ENCODE assay signal across 13 cellular contexts in the genomic region with DNA sequence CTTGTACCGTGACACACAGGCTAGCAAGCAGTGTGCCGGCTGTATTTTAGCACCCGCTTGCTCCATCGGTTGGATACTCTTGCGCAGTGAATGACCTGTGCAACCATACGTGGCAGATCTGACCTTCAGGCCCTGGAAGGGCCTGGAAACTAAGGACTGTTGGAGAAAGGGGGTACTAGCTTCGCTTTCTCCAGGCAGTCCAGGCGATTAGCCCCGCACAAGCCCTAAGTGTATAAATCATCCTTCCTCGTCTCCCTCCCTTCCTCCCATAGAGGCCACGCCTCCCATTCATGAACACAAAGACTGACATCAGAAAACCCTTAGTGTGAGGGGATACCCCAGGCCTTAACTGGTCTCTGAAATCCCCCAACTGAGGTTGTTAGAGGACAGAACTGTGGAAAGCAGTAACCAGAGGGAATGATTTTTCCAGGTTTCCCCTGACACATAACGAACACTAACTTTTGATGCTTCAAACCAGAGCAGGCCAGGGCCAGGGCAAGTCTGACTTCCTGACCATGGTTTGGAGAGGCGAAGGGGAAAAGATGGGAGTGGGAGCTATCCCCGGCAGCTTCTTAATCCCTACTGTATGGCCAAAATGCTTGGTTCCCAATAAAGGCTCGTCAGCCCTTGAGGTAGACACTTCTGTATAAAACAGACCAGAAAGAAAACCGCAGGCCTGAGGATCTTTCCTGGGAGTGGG. TPM values are rescaled to one million over a fixed set of nuclear protein-coding genes. Genes with fewer than 3 reads are reported as not detected.
DNase-seq lines count a peak whose midpoint lies in the region; ATAC-seq and TF ChIP-seq lines count a peak whose summit lies in the region.
"Had no signal": no experiment of that assay in that cellular context is flagged by ENCODE, and none has a peak within 500 bp of the region (broad histone marks: within the 10 kb centered on the region; RNA-seq: fewer than 3 reads in every experiment).

No MANE protein-coding gene starts in this region.

- POLR2A ChIA-PET in CD4-positive, alpha-beta T cell (lab: Charles Lee): interaction anchor here (4.0 kb wide), 1 partner anchor 75 kb away, joined by 62 read pairs; a partner anchor contains a TSS

- H3K27ac ChIP-seq in CD4-positive, alpha-beta T cell (ENCODE audit: low read depth, low read length): no peak overlapping the region
- H3K27ac ChIP-seq in esophagus muscularis mucosa (replicated peaks in 1 of 4) (peak overlapping the region in 3 of 4 donors; percentile 95 to 99 (median 98)), transverse colon (peak overlapping the region in 2 of 4 donors; percentile 96 to 100)

- H2AFZ ChIP-seq in neuron (ENCODE audit: low read depth, low read length): no peak overlapping the region

- CTCF ChIA-PET in CD4-positive, alpha-beta T cell (lab: Charles Lee): no interaction called here

- no peaks in the 10 kb centered on the region for H3K27me3 ChIP-seq in CD4-positive, alpha-beta T cell (ENCODE audit: control insufficient read depth, insufficient read depth, low read length)
- H3K27me3 ChIP-seq in esophagus muscularis mucosa: peaks cover 0 to 6% (median 0%) of the 10 kb centered on the region in 4 donors
- no peaks in the 10 kb centered on the region for H3K27me3 ChIP-seq in neuron (ENCODE audit: insufficient read depth, low read length)
- peaks cover 7% of the 10 kb centered on the region for H3K27me3 ChIP-seq in transverse colon

- peaks cover 25% of the 10 kb centered on the region for H3K4me1 Mint-ChIP-seq in CD4-positive, alpha-beta T cell (ENCODE audit: low read depth)
- H3K4me1 Mint-ChIP-seq in IgD-negative memory B cell: peaks cover 12 to 18% (median 18%) of the 10 kb centered on the region in 3 donors
- H3K4me1 Mint-ChIP-seq in stimulated activated naive CD8-positive, alpha-beta T cell treated with anti-CD3 and anti-CD28 coated beads, Interleukin-15, amount 100 ng/mL, for 72 hours: peaks cover 26% of the 10 kb centered on the region

- no peaks in the 10 kb centered on the region for H3K9me3 Mint-ChIP-seq in CD4-positive, alpha-beta T cell
- no peaks in the 10 kb centered on the region for H3K9me3 Mint-ChIP-seq in IgD-negative memory B cell
- H3K9me3 Mint-ChIP-seq in stimulated activated naive CD8-positive, alpha-beta T cell treated with anti-CD3 and anti-CD28 coated beads, Interleukin-15, amount 100 ng/mL, for 72 hours: no peaks in the 10 kb centered on the region

- H3K9me3 ChIP-seq in CD4-positive, alpha-beta T cell (ENCODE audit: control insufficient read depth, low read length): no peaks in the 10 kb centered on the region
- H3K9me3 ChIP-seq in esophagus muscularis mucosa (no peaks in the 10 kb centered on the region), neuron (ENCODE audit: low read length) (no peaks in the 10 kb centered on the region), transverse colon (no peaks in the 10 kb centered on the region)

- in situ Hi-C loops in transverse colon (cut with MboI; ENCODE audit: low pct_ligation_motif_present in 1 of 4, low pct_unique_long_range_greater_than_20kb in 1 of 4, low sequenced_read_pairs in 3 of 4): loop anchor here in 1 of 4 donors (25.0 kb wide), 2 partner anchors 94 to 219 kb away; a partner anchor contains a TSS

- no peak for ATAC-seq in CD4-positive, alpha-beta T cell (ENCODE audit: poor library complexity)
- no peak for ATAC-seq in stimulated activated naive CD8-positive, alpha-beta T cell treated with anti-CD3 and anti-CD28 coated beads, Interleukin-15, amount 100 ng/mL, for 72 hours
- no peak for ATAC-seq in SK-N-SH treated with all-trans-retinoic acid at 6 μM for 48 hours

- no peak for TF ChIP-seq CTCF in CD4-positive, alpha-beta T cell (IDR thresholded peaks at IDR 0.05)
- no peak for TF ChIP-seq CTCF in esophagus muscularis mucosa (IDR thresholded peaks at IDR 0.05)
- no peak for TF ChIP-seq CTCF in transverse colon (IDR thresholded peaks at IDR 0.05)

- DNase-seq in CD4-positive, alpha-beta T cell: no peak
- DNase-seq in esophagus muscularis mucosa (ENCODE audit: extremely low spot score) (peak; percentile 86), transverse colon (no peak), NCI-H2029 treated with DMSO at 0.1 percent for 48 hours (lab: John Stamatoyannopoulos, UW) (no peak)
- no peak for DNase-seq in stimulated activated naive CD8-positive, alpha-beta T cell treated with anti-CD3 and anti-CD28 coated beads, Interleukin-15, amount 100 ng/mL, for 72 hours
- DNase-seq: activated CD4-positive, alpha-beta T cell treated with anti-CD3 and anti-CD28 coated beads for 48 hours; NCI-H1092; NCI-H69; SIG-M5; stimulated activated CD8-positive, alpha-beta memory T cell treated with anti-CD3 and anti-CD28 coated beads, Interleukin-4, amount 100 ng/mL, for 48 hours had no signal

- H3K4me3 Mint-ChIP-seq in CD4-positive, alpha-beta T cell: peak overlapping the region; percentile 79
- H3K4me3 Mint-ChIP-seq in IgD-negative memory B cell: peak overlapping the region in 1 of 4 donors; percentile 77
- no peak overlapping the region for H3K4me3 Mint-ChIP-seq in stimulated activated naive CD8-positive, alpha-beta T cell treated with anti-CD3 and anti-CD28 coated beads, Interleukin-15, amount 100 ng/mL, for 72 hours

- intact Hi-C loops in CD4-positive, alpha-beta T cell (cut with DNase I, micrococcal nuclease): loop anchor here in 1 of 2 experiments (1.0 to 5.0 kb wide), 4 partner anchors 94 to 994 kb away; a partner anchor contains a TSS
- intact Hi-C loops in esophagus muscularis mucosa (cut with DNase I) (loop anchor here (5.0 kb wide), 1 partner anchor 234 kb away; no protein-coding TSS in a partner anchor), transverse colon (cut with DNase I; ENCODE audit: low total_unique reads) (loop anchor here (5.0 to 10.0 kb wide), 2 partner anchors 74 to 227 kb away; a partner anchor contains a TSS)

- H3K36me3 Mint-ChIP-seq in CD4-positive, alpha-beta T cell (ENCODE audit: low read depth): peaks cover 25% of the 10 kb centered on the region
- no peaks in the 10 kb centered on the region for H3K36me3 Mint-ChIP-seq in IgD-negative memory B cell

- H3K4me3 ChIP-seq in esophagus muscularis mucosa: no peak overlapping the region
- peak overlapping the region; percentile 56 for H3K4me3 ChIP-seq in neuron (ENCODE audit: low read length)
- H3K4me3 ChIP-seq in transverse colon: no peak overlapping the region

- TF ChIP-seq EP300 in esophagus muscularis mucosa (IDR thresholded peaks at IDR 0.05) (no peak), transverse colon (IDR thresholded peaks at IDR 0.05; ENCODE audit: low read depth) (no peak)

- H3K36me3 ChIP-seq in esophagus muscularis mucosa (peaks cover 0 to 11% (median 1%) of the 10 kb centered on the region in 4 donors), neuron (ENCODE audit: insufficient read depth, low read length) (peaks cover 20% of the 10 kb centered on the region), transverse colon (no peaks in the 10 kb centered on the region)

- H3K27ac Mint-ChIP-seq in CD4-positive, alpha-beta T cell: peak overlapping the region; percentile 32
- peak overlapping the region in 2 of 3 donors; percentile 3 to 66 for H3K27ac Mint-ChIP-seq in IgD-negative memory B cell
- no peak overlapping the region for H3K27ac Mint-ChIP-seq in stimulated activated naive CD8-positive, alpha-beta T cell treated with anti-CD3 and anti-CD28 coated beads, Interleukin-15, amount 100 ng/mL, for 72 hours

- WGBS in esophagus muscularis mucosa: 80% methylated on average over 16 of the region's 16 CpGs
- 80 to 86% methylated on average over 1 to 16 of the region's 16 CpGs for WGBS in transverse colon (ENCODE audit: low coverage in 1 of 2), 2 donors

- H3K27me3 Mint-ChIP-seq in CD4-positive, alpha-beta T cell: no peaks in the 10 kb centered on the region
- peaks cover 3% of the 10 kb centered on the region for H3K27me3 Mint-ChIP-seq in IgD-negative memory B cell
- H3K27me3 Mint-ChIP-seq in stimulated activated naive CD8-positive, alpha-beta T cell treated with anti-CD3 and anti-CD28 coated beads, Interleukin-15, amount 100 ng/mL, for 72 hours: peaks cover 8% of the 10 kb centered on the region

- H3K4me1 ChIP-seq in esophagus muscularis mucosa (peaks cover 33 to 35% (median 33%) of the 10 kb centered on the region in 4 donors), neuron (ENCODE audit: insufficient read depth, low read length) (peaks cover 42% of the 10 kb centered on the region), transverse colon (peaks cover 18 to 28% (median 24%) of the 10 kb centered on the region in 4 donors)

- no peak for TF ChIP-seq POLR2A in esophagus muscularis mucosa (IDR thresholded peaks at IDR 0.05; ENCODE audit: low read depth)
- no peak for TF ChIP-seq POLR2A in transverse colon (IDR thresholded peaks at IDR 0.05)

TF ChIP-seq in SK-N-SH treated with all-trans-retinoic acid at 6 μM for 48 hours, 23 proteins besides CTCF, POLR2A, EP300 and RAD21 (continues in another document):
- TF ChIP-seq ZNF8 (CRISPR knock-in tag; IDR thresholded peaks at IDR 0.05) (no peak), ZNF565 (CRISPR knock-in tag; conservative IDR thresholded peaks at IDR 0.05; ENCODE audit: low read depth) (no peak), SNAI2 (CRISPR knock-in tag; IDR thresholded peaks at IDR 0.05) (no peak), ESRRG (CRISPR knock-in tag; IDR thresholded peaks at IDR 0.05) (no peak), ZFP30 (CRISPR knock-in tag; IDR thresholded peaks at IDR 0.05) (no peak)
- TF ChIP-seq, protein P1, sequence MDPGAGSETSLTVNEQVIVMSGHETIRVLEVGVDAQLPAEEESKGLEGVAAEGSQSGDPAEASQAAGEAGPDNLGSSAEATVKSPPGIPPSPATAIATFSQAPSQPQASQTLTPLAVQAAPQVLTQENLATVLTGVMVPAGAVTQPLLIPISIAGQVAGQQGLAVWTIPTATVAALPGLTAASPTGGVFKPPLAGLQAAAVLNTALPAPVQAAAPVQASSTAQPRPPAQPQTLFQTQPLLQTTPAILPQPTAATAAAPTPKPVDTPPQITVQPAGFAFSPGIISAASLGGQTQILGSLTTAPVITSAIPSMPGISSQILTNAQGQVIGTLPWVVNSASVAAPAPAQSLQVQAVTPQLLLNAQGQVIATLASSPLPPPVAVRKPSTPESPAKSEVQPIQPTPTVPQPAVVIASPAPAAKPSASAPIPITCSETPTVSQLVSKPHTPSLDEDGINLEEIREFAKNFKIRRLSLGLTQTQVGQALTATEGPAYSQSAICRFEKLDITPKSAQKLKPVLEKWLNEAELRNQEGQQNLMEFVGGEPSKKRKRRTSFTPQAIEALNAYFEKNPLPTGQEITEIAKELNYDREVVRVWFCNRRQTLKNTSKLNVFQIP (CRISPR knock-in tag; IDR thresholded peaks at IDR 0.05; ENCODE audit: borderline replicate concordance, low read depth): no peak

RNA-seq across cellular contexts. Expression of a gene that starts 1.4 kb away (rescaled TPM):
- 10 to 100 TPM; 30.9 to 32.2 TPM for total RNA-seq in CD4-positive, alpha-beta T cell
- polyA plus RNA-seq in IgD-negative memory B cell: 0.55 TPM
- total RNA-seq in esophagus muscularis mucosa (10 to 100 TPM; 22.2 to 37.0 (median 36.3) TPM), transverse colon (10 to 100 TPM; 12.3 to 26.2 (median 22.7) TPM)

Comparison
In these comparisons a context has a peak if more than half of its experiments do, and no peak if none do; other contexts are left out.
1. H3K27ac Mint-ChIP-seq: peak in CD4-positive, alpha-beta T cell (single experiment) and IgD-negative memory B cell (2 of 3); none in stimulated activated naive CD8-positive, alpha-beta T cell treated with anti-CD3 and anti-CD28 coated beads, Interleukin-15, amount 100 ng/mL, for 72 hours (0 of 2).